16 cellular contexts compared by ENCODE assay signal in genomic region chr4:158133551-158133950, GRCh38. TPM values are rescaled to one million over a fixed set of nuclear protein-coding genes. Genes with fewer than 3 reads are reported as not detected.
DNase-seq lines count a peak whose midpoint lies in the region; ATAC-seq and TF ChIP-seq lines count a peak whose summit lies in the region.
"Had no signal": no experiment of that assay in that cellular context is flagged by ENCODE, and none has a peak within 500 bp of the region (broad histone marks: within the 10 kb centered on the region; RNA-seq: fewer than 3 reads in every experiment).

No MANE protein-coding gene starts in this region.

- intact Hi-C loops in Right ventricle myocardium superior (cut with DNase I) (no loop called here), right cardiac atrium (cut with DNase I) (no loop called here), OCI-LY7 (cut with micrococcal nuclease; ENCODE audit: unreplicated experiment) (no loop called here), left lung (cut with DNase I) (no loop called here)

- no peaks in the 10 kb centered on the region for H3K79me2 ChIP-seq in OCI-LY7 (ENCODE audit: insufficient read depth, low read depth, low read length)

- peaks cover 2% of the 10 kb centered on the region for H3K4me1 ChIP-seq in right cardiac atrium (ENCODE audit: control insufficient read depth, insufficient read depth, low read length)
- H3K4me1 ChIP-seq in OCI-LY7 (ENCODE audit: insufficient read depth, low read length, poor library complexity, severe bottlenecking): no peaks in the 10 kb centered on the region
- H3K4me1 ChIP-seq in thoracic aorta (ENCODE audit: control insufficient read depth in 1 of 2, low read depth in 2 of 2): peaks cover 8 to 67% of the 10 kb centered on the region in 2 donors
- H3K4me1 ChIP-seq in left lung: no peaks in the 10 kb centered on the region
- H3K4me1 ChIP-seq: A549, BE2C had no signal

- H3K4me3 ChIP-seq in right cardiac atrium (ENCODE audit: low read length) (no peak overlapping the region), OCI-LY7 (ENCODE audit: low read depth, low read length, poor library complexity, severe bottlenecking) (no peak overlapping the region), epithelial cell of esophagus (ENCODE audit: low read length) (no peak overlapping the region), thoracic aorta (no peak overlapping the region), left lung (no peak overlapping the region)
- H3K4me3 ChIP-seq: A549, HAP-1 had no signal

- BruUV-seq in OCI-LY7 (replicated peaks; lab: Mats Ljungman, UMichigan): no TSS peak

- H3K27ac ChIP-seq in right cardiac atrium (ENCODE audit: low read length) (no peak overlapping the region), OCI-LY7 (ENCODE audit: low read depth, low read length, poor library complexity, severe bottlenecking) (peak overlapping the region; percentile 35), thoracic aorta (peak overlapping the region; percentile 16 to 65), left lung (no peak overlapping the region)
- H3K27ac ChIP-seq: A549, C4-2B had no signal

- peak; percentile 19 for ATAC-seq in Right ventricle myocardium superior (ENCODE audit: poor library complexity)
- ATAC-seq in right cardiac atrium: no peak
- no peak for ATAC-seq in thoracic aorta (ENCODE audit: insufficient number of reproducible peaks, low FRiP score, low read depth)
- no peak for ATAC-seq in HG03045 (IDR thresholded peaks at IDR 0.05; ENCODE audit: unreplicated experiment)
- no peak for ATAC-seq in left lung
- ATAC-seq: A549, HepG2 had no signal

- H4K20me1 ChIP-seq in OCI-LY7 (ENCODE audit: insufficient read depth, low read length): no peaks in the 10 kb centered on the region

- H3K9me2 ChIP-seq in OCI-LY7 (ENCODE audit: insufficient read depth, low read length): no peaks in the 10 kb centered on the region

- TF ChIP-seq CTCF in OCI-LY7 (conservative IDR thresholded peaks at IDR 0.05; ENCODE audit: low read length) (no peak), epithelial cell of esophagus (IDR thresholded peaks at IDR 0.05; ENCODE audit: insufficient read depth, low read depth, low read length, missing control alignments) (no peak), thoracic aorta (IDR thresholded peaks at IDR 0.05) (no peak), left lung (IDR thresholded peaks at IDR 0.05) (no peak)

- POLR2A ChIA-PET in OCI-LY7 (lab: Charles Lee): interaction anchor here (0.5 to 1.3 kb wide), 4 partner anchors 9 to 128 kb away, joined by 3 to 6 read pairs (median 3); no protein-coding TSS in a partner anchor

- CTCF ChIA-PET in OCI-LY7 (lab: Charles Lee; ENCODE audit: unreplicated experiment): no interaction called here

- 62% methylated on average over 4 of the region's 4 CpGs for WGBS in right cardiac atrium

- no peaks in the 10 kb centered on the region for H3K27me3 ChIP-seq in right cardiac atrium (ENCODE audit: control insufficient read depth, insufficient read depth)
- no peaks in the 10 kb centered on the region for H3K27me3 ChIP-seq in thoracic aorta (replicated peaks; ENCODE audit: insufficient read depth)
- no peaks in the 10 kb centered on the region for H3K27me3 ChIP-seq in left lung
- H3K27me3 ChIP-seq: BE2C had no signal

- H3K4me2 ChIP-seq in OCI-LY7 (ENCODE audit: low read length): no peak overlapping the region
- H3K4me2 ChIP-seq: A549 had no signal

- H3K9me3 ChIP-seq in right cardiac atrium (ENCODE audit: control insufficient read depth, low read length): no peaks in the 10 kb centered on the region
- H3K9me3 ChIP-seq in OCI-LY7 (ENCODE audit: low read length): no peaks in the 10 kb centered on the region
- H3K9me3 ChIP-seq in thoracic aorta: no peaks in the 10 kb centered on the region
- H3K9me3 ChIP-seq in left lung: no peaks in the 10 kb centered on the region
- H3K9me3 ChIP-seq: A549, BE2C, HAP-1 had no signal

- no peaks in the 10 kb centered on the region for H3K36me3 ChIP-seq in OCI-LY7 (ENCODE audit: insufficient read depth, low read length)
- H3K36me3 ChIP-seq in thoracic aorta: peaks cover 3% of the 10 kb centered on the region
- peaks cover 0 to 7% of the 10 kb centered on the region in 2 donors for H3K36me3 ChIP-seq in left lung
- H3K36me3 ChIP-seq: BE2C had no signal

- no peak for DNase-seq in Right ventricle myocardium superior
- DNase-seq in right cardiac atrium: no peak
- peak; percentile 20 for DNase-seq in OCI-LY7 (ENCODE audit: low spot score)
- DNase-seq in epithelial cell of esophagus (ENCODE audit: low read depth): peak; percentile 46
- no peak for DNase-seq in thoracic aorta (ENCODE audit: low spot score)
- no peak for DNase-seq in left lung
- DNase-seq: BE2C; CD4-positive, alpha-beta memory T cell; DMS79; EL had no signal

- no peak overlapping the region for H2AFZ ChIP-seq in OCI-LY7 (ENCODE audit: low read length)

RNA-seq across cellular contexts. Expression of gene GASK1B, which starts 39.3 kb away (rescaled TPM):
- total RNA-seq in Right ventricle myocardium superior (60.2 TPM), right cardiac atrium (10 to 100 TPM; 62.9 to 81.4 (median 76.7) TPM), OCI-LY7 (2022) (4.4 and 5.1 TPM in 2 replicates), thoracic aorta (100 to 1,000 TPM; 147 to 169 TPM), left lung (10 to 100 TPM; 41.5 to 56.8 TPM)
- 25.8 TPM for polyA plus RNA-seq in right cardiac atrium
- total RNA-seq in OCI-LY7 (2014; rRNA removed; shearing (Covaris generic)): 0.25 and 0.33 TPM in 2 replicates
- total RNA-seq: H1 had no signal
- polyA plus RNA-seq: CD4-positive, alpha-beta memory T cell; H1 had no signal

Comparison
In these comparisons a context has a peak if more than half of its experiments do, and no peak if none do; other contexts are left out.
1. DNase-seq: peak in OCI-LY7 (single experiment) and epithelial cell of esophagus (single experiment); none in Right ventricle myocardium superior (single experiment), right cardiac atrium (0 of 3), thoracic aorta (single experiment) and left lung (0 of 2).
2. H3K27ac ChIP-seq: peak in OCI-LY7 (single experiment) and thoracic aorta (2 of 2); none in right cardiac atrium (single experiment) and left lung (0 of 2).
3. RNA of gene GASK1B, which starts 39.3 kb away (total RNA-seq): 147 to 169 TPM in thoracic aorta, 62.9 to 81.4 TPM in right cardiac atrium, 60.2 TPM in Right ventricle myocardium superior (single experiment) and 41.5 to 56.8 TPM in left lung; 0.25 to 5.1 TPM in OCI-LY7; every median in the first group is over 4 times any median in the second.